Comparison of ENCODE assay signal across 20 cellular contexts in the genomic region with DNA sequence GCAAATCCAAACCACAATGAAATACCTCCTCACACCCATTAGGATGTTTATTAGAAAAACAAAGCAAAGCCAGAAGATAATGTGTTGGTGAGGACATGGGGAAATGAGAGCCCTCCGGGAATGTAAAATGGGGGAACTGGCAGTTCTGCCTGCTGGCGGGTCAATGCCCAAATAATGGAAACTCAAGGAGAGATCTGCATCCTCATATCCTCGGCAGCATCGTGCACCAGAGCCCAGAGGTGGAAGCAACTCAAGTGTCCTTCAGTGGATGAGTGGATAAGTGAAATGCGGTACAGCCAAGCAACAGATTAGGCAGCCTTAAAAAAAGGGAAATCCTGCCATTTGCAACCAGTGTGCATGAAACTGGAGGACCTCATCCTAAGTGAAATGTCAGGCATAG.
DNase-seq lines count a peak whose midpoint lies in the region; TF ChIP-seq lines count a peak whose summit lies in the region.
"Had no signal": no experiment of that assay in that cellular context is flagged by ENCODE, and none has a peak within 500 bp of the region (broad histone marks: within the 10 kb centered on the region; RNA-seq: fewer than 3 reads in every experiment).

No MANE protein-coding gene starts in this region.

- no peak for TF ChIP-seq POLR2A in vagina (IDR thresholded peaks at IDR 0.05)

- H3K4me1 ChIP-seq in vagina: no peaks in the 10 kb centered on the region

- no peaks in the 10 kb centered on the region for H3K9me3 ChIP-seq in vagina

- H3K27ac ChIP-seq in coronary artery (no peak overlapping the region), vagina (no peak overlapping the region)
- H3K27ac ChIP-seq: C4-2B, KMS-11 had no signal

- DNase-seq in NCI-H510A treated with DMSO at 0.1 percent for 48 hours (lab: John Stamatoyannopoulos, UW) (peak; percentile 4), NCI-H510A (lab: John Stamatoyannopoulos, UW) (no peak), NCI-H187 (lab: John Stamatoyannopoulos, UW) (peak; percentile 22 to 31), coronary artery (ENCODE audit: low spot score) (peak; percentile 2), vagina (ENCODE audit: extremely low spot score in 2 of 2) (peak; percentile 29 to 93), DMS53 (lab: John Stamatoyannopoulos, UW) (no peak), RKO (ENCODE audit: low spot score) (no peak)
- DNase-seq: AML-193; Calu3; CD8-positive, alpha-beta memory T cell; IMR-90; NCI-H1092 treated with DMSO at 0.1 percent for 48 hours; NCI-H1436 treated with DMSO at 0.1 percent for 48 hours; NCI-H2029 treated with DMSO at 0.1 percent for 48 hours; NCI-H2227 treated with DMSO at 0.1 percent for 48 hours; NCI-H774; NK-92 treated with Interleukin-12 subunit alpha and Interleukin-12 subunit beta, amount 100 ng/mL, for 24 hours; T-cell had no signal

- intact Hi-C loops in vagina (cut with DNase I): no loop called here

- TF ChIP-seq CTCF in coronary artery (IDR thresholded peaks at IDR 0.05) (no peak), vagina (IDR thresholded peaks at IDR 0.05) (no peak)

- H3K4me3 ChIP-seq in coronary artery (no peak overlapping the region), vagina (no peak overlapping the region)

- no peaks in the 10 kb centered on the region for H3K36me3 ChIP-seq in vagina

- H3K27me3 ChIP-seq in vagina: no peaks in the 10 kb centered on the region

Comparison
In these comparisons a context has a peak if more than half of its experiments do, and no peak if none do; other contexts are left out.
1. DNase-seq: peak in NCI-H510A treated with DMSO at 0.1 percent for 48 hours (single experiment), NCI-H187 (2 of 2), coronary artery (single experiment) and vagina (2 of 2); none in NCI-H510A (single experiment), DMS53 (single experiment) and RKO (single experiment).